In the genomic region with DNA sequence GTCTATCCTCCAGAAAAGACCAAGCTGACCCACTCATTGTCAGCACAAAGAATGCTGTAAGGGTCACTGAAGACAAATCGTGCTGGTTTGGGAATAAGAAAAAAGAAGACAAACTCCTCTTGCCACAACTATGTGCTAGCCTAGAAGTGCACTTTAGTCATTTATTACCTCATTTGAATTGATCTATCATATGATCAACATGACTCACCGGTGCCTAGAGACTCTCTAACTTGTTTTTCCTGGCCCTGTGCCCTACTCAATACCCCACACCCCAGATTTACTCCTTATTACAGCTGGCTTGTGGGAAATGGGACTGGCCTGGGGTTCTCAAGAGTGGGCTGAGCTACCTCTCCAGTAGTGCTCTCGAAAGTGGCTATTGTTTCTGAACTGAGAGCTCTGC, we compare ENCODE assay signal across 10 cellular contexts. TPM values are rescaled to one million over a fixed set of nuclear protein-coding genes. Genes with fewer than 3 reads are reported as not detected.
A peak's percentile ranks its signal among the peaks of the same experiment; 100 is the strongest.
DNase-seq lines count a peak whose midpoint lies in the region; ATAC-seq and TF ChIP-seq lines count a peak whose summit lies in the region.
"Had no signal": no experiment of that assay in that cellular context is flagged by ENCODE, and none has a peak within 500 bp of the region (broad histone marks: within the 10 kb centered on the region; RNA-seq: fewer than 3 reads in every experiment).

No MANE protein-coding gene starts in this region.

- TF ChIP-seq CTCF in foreskin keratinocyte (conservative IDR thresholded peaks at IDR 0.05) (no peak), coronary artery (IDR thresholded peaks at IDR 0.05) (no peak)

- H3K27ac ChIP-seq in foreskin keratinocyte (no peak overlapping the region), coronary artery (no peak overlapping the region)
- H3K27ac ChIP-seq: C4-2B, uterus had no signal

- H3K4me3 ChIP-seq in coronary artery: no peak overlapping the region
- H3K4me3 ChIP-seq: uterus had no signal

- no peaks in the 10 kb centered on the region for H3K27me3 ChIP-seq in foreskin keratinocyte
- H3K27me3 ChIP-seq: uterus had no signal

- ATAC-seq in foreskin keratinocyte (peak; percentile 88), GM18868 (IDR thresholded peaks at IDR 0.05; ENCODE audit: unreplicated experiment) (no peak), HG02852 (IDR thresholded peaks at IDR 0.05; ENCODE audit: unreplicated experiment) (no peak)

- DNase-seq in NCI-H2107 treated with DMSO at 0.1 percent for 48 hours (lab: John Stamatoyannopoulos, UW; ENCODE audit: unreplicated experiment) (peak; percentile 43), NCI-H2107 (lab: John Stamatoyannopoulos, UW) (no peak), SHP77 treated with DMSO at 0.1 percent for 48 hours (lab: John Stamatoyannopoulos, UW) (peak; percentile 14), foreskin keratinocyte (peak; percentile 62 to 83), smooth muscle cell of the brain vasculature (ENCODE audit: low read depth, low spot score) (peak; percentile 67), coronary artery (ENCODE audit: low spot score) (no peak)
- DNase-seq: uterus had no signal

- peaks cover 13% of the 10 kb centered on the region for H3K4me1 ChIP-seq in foreskin keratinocyte

RNA-seq across cellular contexts. Expression of gene HORMAD2, which starts 35.9 kb away (rescaled TPM):
- not detected in 2 replicates for total RNA-seq in foreskin keratinocyte
- polyA plus RNA-seq in foreskin keratinocyte: not detected in 2 replicates
- total RNA-seq: uterus had no signal

Comparison
In these comparisons a context has a peak if more than half of its experiments do, and no peak if none do; other contexts are left out.
1. DNase-seq: peak in NCI-H2107 treated with DMSO at 0.1 percent for 48 hours (single experiment), SHP77 treated with DMSO at 0.1 percent for 48 hours (single experiment), foreskin keratinocyte (2 of 2) and smooth muscle cell of the brain vasculature (single experiment); none in NCI-H2107 (single experiment) and coronary artery (single experiment).